8 cellular contexts compared by ENCODE assay signal in genomic region chr16:8959921-8960787, GRCh38. TPM values are rescaled to one million over a fixed set of nuclear protein-coding genes. Genes with fewer than 3 reads are reported as not detected.
DNase-seq lines count a peak whose midpoint lies in the region; ATAC-seq and TF ChIP-seq lines count a peak whose summit lies in the region.

No MANE protein-coding gene starts in this region.

- H2AFZ ChIP-seq in smooth muscle cell (ENCODE audit: low read depth) = no peak overlapping the region

- no peak for TF ChIP-seq EP300 in gastroesophageal sphincter (IDR thresholded peaks at IDR 0.05)

- H3K27ac Mint-ChIP-seq in T-helper 1 cell treated with Interleukin-12 subunit alpha and Interleukin-12 subunit beta and Interleukin-4 antibody, amounts not matched to agents 30 μg/mL and 1 μg/mL, for 36 hours = peak overlapping the region; percentile 86

- peaks cover 22% of the 10 kb centered on the region for H3F3A ChIP-seq in smooth muscle cell (ENCODE audit: low read depth)

- peak; percentile 48 for DNase-seq in SIG-M5 treated with dmso at 0.1 percent for 504 hours (lab: John Stamatoyannopoulos, UW; ENCODE audit: unreplicated experiment)
- no peak for DNase-seq in SIG-M5 (lab: John Stamatoyannopoulos, UW)
- DNase-seq in smooth muscle cell (lab: John Stamatoyannopoulos, UW; ENCODE audit: unreplicated experiment) = no peak
- no peak for DNase-seq in NCI-H345 (lab: John Stamatoyannopoulos, UW)

- H4K20me1 ChIP-seq in smooth muscle cell (ENCODE audit: low read depth) = peaks cover 78% of the 10 kb centered on the region

- peaks cover 79% of the 10 kb centered on the region for H3K79me2 ChIP-seq in smooth muscle cell (ENCODE audit: low read depth)

- TF ChIP-seq CTCF in gastroesophageal sphincter (IDR thresholded peaks at IDR 0.05) (no peak), smooth muscle cell (IDR thresholded peaks at IDR 0.05; ENCODE audit: borderline replicate concordance, insufficient read depth, poor library complexity, severe bottlenecking) (no peak)

- H3K27me3 ChIP-seq in gastroesophageal sphincter (no peaks in the 10 kb centered on the region), smooth muscle cell (ENCODE audit: low read depth) (no peaks in the 10 kb centered on the region)

- H3K4me3 ChIP-seq in gastroesophageal sphincter (peak overlapping the region in 1 of 2 donors; percentile 20), smooth muscle cell (peak overlapping the region; percentile 2)

- 10 to 18% methylated on average over 2 to 11 of the region's 12 CpGs for WGBS in gastroesophageal sphincter (ENCODE audit: low coverage in 1 of 2), 2 donors
- WGBS in smooth muscle cell (ENCODE audit: low lambda C conversion rate) = 41% methylated on average over 12 of the region's 12 CpGs

- H3K4me2 ChIP-seq in smooth muscle cell = peak overlapping the region; percentile 86

- no peak overlapping the region for H3K9ac ChIP-seq in smooth muscle cell (ENCODE audit: low read depth)

- no peaks in the 10 kb centered on the region for H3K9me3 Mint-ChIP-seq in T-helper 1 cell treated with Interleukin-12 subunit alpha and Interleukin-12 subunit beta and Interleukin-4 antibody, amounts not matched to agents 30 μg/mL and 1 μg/mL, for 36 hours

- H3K27ac ChIP-seq in gastroesophageal sphincter = peak overlapping the region in 3 of 4 donors; percentile 44 to 61 (median 51)
- peak overlapping the region; percentile 92 for H3K27ac ChIP-seq in smooth muscle cell (ENCODE audit: low read depth)

- H3K4me1 ChIP-seq in gastroesophageal sphincter (peaks cover 22 to 83% (median 67%) of the 10 kb centered on the region in 3 donors), smooth muscle cell (ENCODE audit: low read depth) (peaks cover 65% of the 10 kb centered on the region)

- H3K9me3 ChIP-seq in gastroesophageal sphincter = no peaks in the 10 kb centered on the region
- H3K9me3 ChIP-seq in smooth muscle cell (replicated peaks; ENCODE audit: low read depth) = no peaks in the 10 kb centered on the region

- peaks cover 4% of the 10 kb centered on the region for H3K27me3 Mint-ChIP-seq in T-helper 1 cell treated with Interleukin-12 subunit alpha and Interleukin-12 subunit beta and Interleukin-4 antibody, amounts not matched to agents 30 μg/mL and 1 μg/mL, for 36 hours (ENCODE audit: low read depth)

- peaks cover 62% of the 10 kb centered on the region for H3K4me1 Mint-ChIP-seq in T-helper 1 cell treated with Interleukin-12 subunit alpha and Interleukin-12 subunit beta and Interleukin-4 antibody, amounts not matched to agents 30 μg/mL and 1 μg/mL, for 36 hours (ENCODE audit: low read depth)

- TF ChIP-seq POLR2A in gastroesophageal sphincter (IDR thresholded peaks at IDR 0.05) = no peak

- peak overlapping the region; percentile 96 for H3K4me3 Mint-ChIP-seq in T-helper 1 cell treated with Interleukin-12 subunit alpha and Interleukin-12 subunit beta and Interleukin-4 antibody, amounts not matched to agents 30 μg/mL and 1 μg/mL, for 36 hours

- ATAC-seq in gastroesophageal sphincter (no peak), HG02885 (IDR thresholded peaks at IDR 0.05; ENCODE audit: poor library complexity, unreplicated experiment) (no peak), GM21723 (IDR thresholded peaks at IDR 0.05; ENCODE audit: unreplicated experiment) (no peak)

- H3K36me3 Mint-ChIP-seq in T-helper 1 cell treated with Interleukin-12 subunit alpha and Interleukin-12 subunit beta and Interleukin-4 antibody, amounts not matched to agents 30 μg/mL and 1 μg/mL, for 36 hours (ENCODE audit: low read depth) = peaks cover 11% of the 10 kb centered on the region

- H3K36me3 ChIP-seq in gastroesophageal sphincter = no peaks in the 10 kb centered on the region
- H3K36me3 ChIP-seq in smooth muscle cell (ENCODE audit: low read depth) = no peaks in the 10 kb centered on the region

RNA-seq across cellular contexts. Expression of gene USP7, which starts 3.6 kb away (rescaled TPM):
- total RNA-seq in gastroesophageal sphincter = 10 to 100 TPM; 58.8 to 94.3 (median 82.4) TPM
- 50.7 and 60.8 TPM in 2 replicates for total RNA-seq in smooth muscle cell
- polyA plus RNA-seq in smooth muscle cell = 52.1 and 55.6 TPM in 2 replicates
